ENCODE assay signal across 12 cellular contexts in the genomic region with DNA sequence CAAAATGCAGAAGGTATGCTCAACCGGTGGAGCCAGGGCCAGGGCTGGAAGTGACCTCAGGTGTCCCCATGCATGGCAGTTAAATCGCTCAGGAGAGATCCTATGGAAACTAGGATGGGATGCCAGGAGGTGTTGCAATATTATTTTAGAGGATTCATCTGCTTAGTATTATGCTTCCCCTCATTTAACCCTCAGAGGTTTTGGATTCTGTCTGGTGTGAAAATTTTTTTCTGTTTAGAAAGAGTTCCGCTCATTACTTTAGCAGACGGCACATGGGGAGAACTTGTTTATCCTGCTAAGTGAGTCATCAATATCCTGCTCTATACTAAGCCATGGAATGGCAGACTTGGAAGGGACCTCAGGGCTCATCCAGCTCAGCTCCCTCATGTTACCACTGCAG. TPM values are rescaled to one million over a fixed set of nuclear protein-coding genes. Genes with fewer than 3 reads are reported as not detected.
A peak's percentile ranks its signal among the peaks of the same experiment; 100 is the strongest.
DNase-seq lines count a peak whose midpoint lies in the region; ATAC-seq and TF ChIP-seq lines count a peak whose summit lies in the region.
"Had no signal": no experiment of that assay in that cellular context is flagged by ENCODE, and none has a peak within 500 bp of the region (broad histone marks: within the 10 kb centered on the region; RNA-seq: fewer than 3 reads in every experiment).

No MANE protein-coding gene starts in this region.

- ATAC-seq in left lung (peak; percentile 61), HG03342 (IDR thresholded peaks at IDR 0.05; ENCODE audit: unreplicated experiment) (no peak), HG03108 (IDR thresholded peaks at IDR 0.05; ENCODE audit: unreplicated experiment) (no peak)
- ATAC-seq: activated CD8-positive, alpha-beta memory T cell treated with anti-CD3 and anti-CD28 coated beads, Interleukin-2, amount 10 ng/mL, durations not matched to agents 7 days and 5 days had no signal

- H3K4me1 Mint-ChIP-seq in chondrocyte (ENCODE audit: low read depth): peaks cover 34% of the 10 kb centered on the region

- H3K4me3 ChIP-seq in AG04450 (ENCODE audit: low read depth, low read length): no peak overlapping the region
- no peak overlapping the region for H3K4me3 ChIP-seq in left lung
- H3K4me3 ChIP-seq: BLaER1, lung had no signal

- H3K4me1 ChIP-seq in left lung: peaks cover 0 to 5% of the 10 kb centered on the region in 2 donors
- H3K4me1 ChIP-seq: BLaER1 had no signal

- H3K36me3 ChIP-seq in left lung: no peaks in the 10 kb centered on the region
- H3K36me3 ChIP-seq: BLaER1 had no signal

- peak; percentile 59 for DNase-seq in AG04450 (ENCODE audit: low read depth, low spot score)
- DNase-seq in HS-27A (ENCODE audit: low read depth): peak; percentile 65
- no peak for DNase-seq in chondrocyte (ENCODE audit: low spot score)
- DNase-seq in left lung: no peak
- no peak for DNase-seq in NCI-H1105 (lab: John Stamatoyannopoulos, UW)
- DNase-seq in posterior cingulate gyrus: no peak
- DNase-seq: activated CD8-positive, alpha-beta memory T cell treated with anti-CD3 and anti-CD28 coated beads, Interleukin-2, amount 10 ng/mL, durations not matched to agents 7 days and 5 days; NCI-H1436 treated with DMSO at 0.1 percent for 48 hours had no signal

- no peak overlapping the region for H3K4me3 Mint-ChIP-seq in chondrocyte (ENCODE audit: unreplicated experiment)
- H3K4me3 Mint-ChIP-seq: activated CD8-positive, alpha-beta memory T cell treated with anti-CD3 and anti-CD28 coated beads, Interleukin-2, amount 10 ng/mL, durations not matched to agents 7 days and 5 days had no signal

- H3K9me3 ChIP-seq in AG04450 (ENCODE audit: control insufficient read depth, insufficient read depth, low read length) (peaks cover under 1% of the 10 kb centered on the region; the same call in 1 of the 2 replicates), left lung (no peaks in the 10 kb centered on the region)

- no peaks in the 10 kb centered on the region for H3K27me3 ChIP-seq in AG04450 (ENCODE audit: control insufficient read depth, insufficient read depth, low read length)
- H3K27me3 ChIP-seq in left lung: no peaks in the 10 kb centered on the region
- H3K27me3 ChIP-seq: BLaER1 had no signal

- TF ChIP-seq CTCF in AG04450 (IDR thresholded peaks at IDR 0.05; ENCODE audit: low read depth, low read length): no peak
- TF ChIP-seq CTCF in chondrocyte (IDR thresholded peaks at IDR 0.05): no peak
- no peak for TF ChIP-seq CTCF in left lung (IDR thresholded peaks at IDR 0.05)

- intact Hi-C loops in left lung (cut with DNase I) (no loop called here), posterior cingulate gyrus (cut with DNase I) (no loop called here)

- no peaks in the 10 kb centered on the region for H3K36me3 Mint-ChIP-seq in chondrocyte (ENCODE audit: low read depth)
- H3K36me3 Mint-ChIP-seq: activated CD8-positive, alpha-beta memory T cell treated with anti-CD3 and anti-CD28 coated beads, Interleukin-2, amount 10 ng/mL, durations not matched to agents 7 days and 5 days had no signal

- peaks cover 1% of the 10 kb centered on the region for H3K9me3 Mint-ChIP-seq in chondrocyte (ENCODE audit: low read depth)

- H3K27me3 Mint-ChIP-seq in chondrocyte (ENCODE audit: low read depth): no peaks in the 10 kb centered on the region

- H3K27ac Mint-ChIP-seq in chondrocyte (ENCODE audit: unreplicated experiment): peak overlapping the region; percentile 67
- H3K27ac Mint-ChIP-seq: activated CD8-positive, alpha-beta memory T cell treated with anti-CD3 and anti-CD28 coated beads, Interleukin-2, amount 10 ng/mL, durations not matched to agents 7 days and 5 days had no signal

- H3K27ac ChIP-seq in AG04450 (ENCODE audit: low read depth, low read length) (peak overlapping the region; percentile 53), left lung (peak overlapping the region in 1 of 2 donors; percentile 34)
- H3K27ac ChIP-seq: BLaER1 had no signal

- POLR2A ChIA-PET in AG04450 (lab: Yijun Ruan, JAX): no interaction called here

- CTCF ChIA-PET in AG04450 (lab: Charles Lee): interaction anchor here (1.0 to 1.8 kb wide), 3 partner anchors 14 to 247 kb away, joined by 3 to 6 read pairs (median 3); no protein-coding TSS in a partner anchor

RNA-seq across cellular contexts. Expression of a gene that starts 42.5 kb away (rescaled TPM):
- 12.2 and 13.0 TPM in 2 replicates for polyA plus RNA-seq in AG04450 (2011; rRNA removed)
- 17.6 and 20.9 TPM in 2 replicates for polyA minus RNA-seq in AG04450 (2011; rRNA and poly(A)+ RNA removed)
- 37.5 to 42.3 TPM (median 40.5 TPM) in 3 replicates for total RNA-seq in chondrocyte
- total RNA-seq in left lung: 10 to 100 TPM; 36.4 to 39.7 TPM

Comparison
In these comparisons a context has a peak if more than half of its experiments do, and no peak if none do; other contexts are left out.
1. DNase-seq: peak in AG04450 (single experiment) and HS-27A (single experiment); none in chondrocyte (single experiment), left lung (0 of 2), NCI-H1105 (single experiment) and posterior cingulate gyrus (0 of 10).